ENCODE assay signal across 11 cellular contexts in the genomic region with DNA sequence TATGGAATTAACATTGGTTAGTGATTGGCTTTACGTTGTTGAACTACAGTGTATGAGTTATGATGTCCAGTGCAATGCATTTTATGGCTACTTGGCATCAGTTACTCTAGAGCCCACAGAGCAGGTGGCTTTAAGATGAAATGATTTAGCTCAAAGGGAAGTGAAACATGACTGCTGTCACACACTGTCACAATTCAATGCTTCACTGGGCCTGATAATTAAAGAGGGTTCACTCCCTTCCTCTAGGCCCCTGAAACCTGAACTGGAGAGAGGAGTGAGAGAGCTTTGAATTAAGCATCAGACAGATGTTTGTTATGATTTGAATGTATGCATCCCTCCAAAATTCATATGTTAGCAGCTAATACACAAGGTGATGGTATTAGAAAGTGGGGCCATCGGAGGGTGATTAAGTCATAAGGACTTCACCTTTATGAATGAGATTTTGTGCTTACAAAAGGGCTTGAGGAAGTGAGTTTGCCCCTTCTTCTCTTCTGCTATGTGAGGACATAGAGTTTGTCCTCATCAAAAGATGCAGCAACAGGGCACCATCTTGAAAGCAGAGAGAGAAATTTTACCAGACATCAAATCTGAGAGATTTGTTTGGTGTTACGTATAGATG.
DNase-seq lines count a peak whose midpoint lies in the region; ATAC-seq and TF ChIP-seq lines count a peak whose summit lies in the region.
"Had no signal": no experiment of that assay in that cellular context is flagged by ENCODE, and none has a peak within 500 bp of the region (broad histone marks: within the 10 kb centered on the region; RNA-seq: fewer than 3 reads in every experiment).

No MANE protein-coding gene starts in this region.

- CTCF ChIA-PET in HEK293T (lab: Yijun Ruan, JAX) (no interaction called here), Caco-2 (lab: Charles Lee) (no interaction called here)

- no TSS peak for BruUV-seq in Caco-2 (replicated peaks; lab: Mats Ljungman, UMichigan)

- no peaks in the 10 kb centered on the region for H3K27me3 ChIP-seq in vagina
- no peaks in the 10 kb centered on the region for H3K27me3 ChIP-seq in Caco-2 (replicated peaks; ENCODE audit: control insufficient read depth, insufficient read depth, low read length)

- peaks cover 4% of the 10 kb centered on the region for H3K36me3 Mint-ChIP-seq in effector memory CD8-positive, alpha-beta T cell (ENCODE audit: insufficient read depth)
- no peaks in the 10 kb centered on the region for H3K36me3 Mint-ChIP-seq in activated naive CD4-positive, alpha-beta T cell treated with anti-CD3 and anti-CD28 coated beads, Interleukin-2, amount 50 U/mL, for 72 hours
- peaks cover 6% of the 10 kb centered on the region for H3K36me3 Mint-ChIP-seq in Caco-2 (ENCODE audit: insufficient read depth, unreplicated experiment)

- H3K27ac Mint-ChIP-seq in effector memory CD8-positive, alpha-beta T cell: no peak overlapping the region
- no peak overlapping the region for H3K27ac Mint-ChIP-seq in activated naive CD4-positive, alpha-beta T cell treated with anti-CD3 and anti-CD28 coated beads, Interleukin-2, amount 50 U/mL, for 72 hours
- H3K27ac Mint-ChIP-seq in Caco-2 (ENCODE audit: unreplicated experiment): no peak overlapping the region

- intact Hi-C loops in vagina (cut with DNase I): no loop called here
- intact Hi-C loops in Caco-2 (cut with micrococcal nuclease; ENCODE audit: unreplicated experiment): no loop called here

- H3K4me3 ChIP-seq in vagina (no peak overlapping the region), Caco-2 (ENCODE audit: low read depth, low read length) (no peak overlapping the region)
- H3K4me3 ChIP-seq: K562 had no signal

- H3K9me3 Mint-ChIP-seq in effector memory CD8-positive, alpha-beta T cell: no peaks in the 10 kb centered on the region
- H3K9me3 Mint-ChIP-seq in activated naive CD4-positive, alpha-beta T cell treated with anti-CD3 and anti-CD28 coated beads, Interleukin-2, amount 50 U/mL, for 72 hours: peaks cover 0 to 9% of the 10 kb centered on the region in 2 donors
- peaks cover 25% of the 10 kb centered on the region for H3K9me3 Mint-ChIP-seq in Caco-2 (ENCODE audit: unreplicated experiment)

- peaks cover 21 to 25% of the 10 kb centered on the region in 2 donors for H3K27me3 Mint-ChIP-seq in effector memory CD8-positive, alpha-beta T cell
- peaks cover 4% of the 10 kb centered on the region for H3K27me3 Mint-ChIP-seq in Caco-2 (ENCODE audit: insufficient read depth, unreplicated experiment)

- H3K27ac ChIP-seq in vagina: no peak overlapping the region

- H3K4me1 ChIP-seq in vagina (no peaks in the 10 kb centered on the region), Caco-2 (no peaks in the 10 kb centered on the region)

- H3K9me3 ChIP-seq in vagina (no peaks in the 10 kb centered on the region), Caco-2 (no peaks in the 10 kb centered on the region)

- POLR2A ChIA-PET in HEK293T (lab: Yijun Ruan, JAX) (no interaction called here), Caco-2 (lab: Charles Lee) (no interaction called here)

- no peak overlapping the region for H3K4me3 Mint-ChIP-seq in effector memory CD8-positive, alpha-beta T cell
- no peak overlapping the region for H3K4me3 Mint-ChIP-seq in Caco-2 (ENCODE audit: unreplicated experiment)

- ATAC-seq in GM18517 (IDR thresholded peaks at IDR 0.05; ENCODE audit: unreplicated experiment): peak; percentile 99
- peak; percentile 98 for ATAC-seq in GM21423 (IDR thresholded peaks at IDR 0.05; ENCODE audit: unreplicated experiment)
- ATAC-seq in HG03139 (IDR thresholded peaks at IDR 0.05; ENCODE audit: unreplicated experiment): peak; percentile 98
- ATAC-seq in effector memory CD8-positive, alpha-beta T cell (replicated peaks): peak; percentile 56
- ATAC-seq in activated naive CD4-positive, alpha-beta T cell treated with anti-CD3 and anti-CD28 coated beads, Interleukin-2, amount 50 U/mL, for 72 hours: no peak
- ATAC-seq: K562, Panc1 had no signal

- no peak for DNase-seq in effector memory CD8-positive, alpha-beta T cell
- DNase-seq in HEK293T (ENCODE audit: extremely low spot score): no peak
- no peak for DNase-seq in vagina (ENCODE audit: extremely low spot score in 2 of 2)
- DNase-seq in activated naive CD4-positive, alpha-beta T cell treated with anti-CD3 and anti-CD28 coated beads, Interleukin-2, amount 50 U/mL, for 72 hours (ENCODE audit: low spot score in 2 of 2): no peak
- no peak for DNase-seq in Caco-2
- DNase-seq: foreskin melanocyte had no signal

- TF ChIP-seq POLR2A in vagina (IDR thresholded peaks at IDR 0.05): no peak

- no peaks in the 10 kb centered on the region for H3K36me3 ChIP-seq in vagina
- no peaks in the 10 kb centered on the region for H3K36me3 ChIP-seq in Caco-2 (ENCODE audit: control insufficient read depth, insufficient read depth, low read length)

- TF ChIP-seq CTCF in vagina (IDR thresholded peaks at IDR 0.05) (no peak), Caco-2 (IDR thresholded peaks at IDR 0.05; ENCODE audit: insufficient read depth in 1 of 2, low read depth in 1 of 2, low read length in 1 of 2, severe bottlenecking in 1 of 2, unreplicated experiment in 1 of 2) (no peak)

- no peaks in the 10 kb centered on the region for H3K4me1 Mint-ChIP-seq in effector memory CD8-positive, alpha-beta T cell (ENCODE audit: low read depth in 2 of 2)
- peaks cover 6% of the 10 kb centered on the region for H3K4me1 Mint-ChIP-seq in Caco-2 (ENCODE audit: low read depth, unreplicated experiment)

TF ChIP-seq in HEK293T, 16 proteins besides CTCF, POLR2A, EP300 and RAD21:
- TF ChIP-seq ZNF384 (IDR thresholded peaks at IDR 0.05) (no peak), TARDBP (IDR thresholded peaks at IDR 0.05) (no peak)

Comparison
In these comparisons a context has a peak if more than half of its experiments do, and no peak if none do; other contexts are left out.
1. ATAC-seq: peak in GM18517 (single experiment), GM21423 (single experiment), HG03139 (single experiment) and effector memory CD8-positive, alpha-beta T cell (single experiment); none in activated naive CD4-positive, alpha-beta T cell treated with anti-CD3 and anti-CD28 coated beads, Interleukin-2, amount 50 U/mL, for 72 hours (0 of 2).